ENCODE assay signal across 8 cellular contexts in the genomic region with DNA sequence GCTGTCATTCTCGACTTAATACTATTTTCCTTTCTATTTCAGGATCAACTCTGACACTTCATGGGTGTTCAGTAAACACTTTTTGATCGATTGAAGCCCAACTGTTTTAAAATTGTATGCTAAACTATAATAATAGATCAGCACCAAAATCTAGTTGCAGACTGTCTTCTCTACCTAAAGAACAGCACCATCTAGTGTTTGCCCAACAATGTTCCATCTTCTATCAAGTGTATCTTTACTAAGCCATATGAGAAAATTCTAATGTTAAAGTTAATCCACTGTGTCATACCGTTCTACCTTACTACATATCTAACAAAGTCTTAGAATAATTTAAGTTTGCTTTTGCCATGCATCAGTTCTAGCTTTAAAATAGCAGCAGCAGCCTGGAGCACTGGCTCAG.
DNase-seq lines count a peak whose midpoint lies in the region; ATAC-seq and TF ChIP-seq lines count a peak whose summit lies in the region.

No MANE protein-coding gene starts in this region.

- no peaks in the 10 kb centered on the region for H3K79me2 ChIP-seq in HCT116 (ENCODE audit: insufficient read depth, low read length)
- no peaks in the 10 kb centered on the region for H3K79me2 ChIP-seq in OCI-LY3 (ENCODE audit: low read length)

- H2AFZ ChIP-seq in HCT116 (ENCODE audit: low read depth, low read length, poor library complexity, severe bottlenecking) (no peak overlapping the region), OCI-LY3 (ENCODE audit: low read depth, low read length) (no peak overlapping the region)

- intact Hi-C loops in HCT116 (cut with micrococcal nuclease): loop anchor here (1.0 to 5.0 kb wide), 2 partner anchors 150 to 1417 kb away; no protein-coding TSS in a partner anchor

- H3K9me2 ChIP-seq in HCT116 (ENCODE audit: insufficient read depth): no peaks in the 10 kb centered on the region

- H3K4me2 ChIP-seq in HCT116 (ENCODE audit: low read length) (no peak overlapping the region), OCI-LY3 (ENCODE audit: low read length) (no peak overlapping the region)

- H3K27me3 ChIP-seq in BE2C: no peaks in the 10 kb centered on the region
- peaks cover 7% of the 10 kb centered on the region for H3K27me3 ChIP-seq in HCT116 (ENCODE audit: insufficient read depth, low read length)
- no peaks in the 10 kb centered on the region for H3K27me3 ChIP-seq in OCI-LY3 (ENCODE audit: low read depth, low read length)

- peak; percentile 53; the same call in 1 of the 2 replicates for ATAC-seq in HCT116
- ATAC-seq in esophagus mucosa: peak; percentile 22
- ATAC-seq in GM19035 (IDR thresholded peaks at IDR 0.05; ENCODE audit: unreplicated experiment): no peak
- ATAC-seq in GM21515 (IDR thresholded peaks at IDR 0.05; ENCODE audit: unreplicated experiment): no peak
- ATAC-seq in HG03280 (IDR thresholded peaks at IDR 0.05; ENCODE audit: unreplicated experiment): no peak

- no peak overlapping the region for H3K9ac ChIP-seq in HCT116 (ENCODE audit: low read length)
- H3K9ac ChIP-seq in OCI-LY3 (ENCODE audit: low read length): no peak overlapping the region

- H3K36me3 ChIP-seq in BE2C (no peaks in the 10 kb centered on the region), HCT116 (ENCODE audit: control insufficient read depth in 1 of 2, insufficient read depth in 2 of 2, low read length in 2 of 2) (no peaks in the 10 kb centered on the region), OCI-LY3 (replicated peaks; ENCODE audit: low read depth, low read length) (peaks cover 2% of the 10 kb centered on the region)

- H4K20me1 ChIP-seq in HCT116 (ENCODE audit: insufficient read depth) (no peaks in the 10 kb centered on the region), OCI-LY3 (ENCODE audit: insufficient read depth, low read length) (no peaks in the 10 kb centered on the region)

- peak; percentile 69 for TF ChIP-seq RAD21 in HCT116 (IDR thresholded peaks at IDR 0.05; ENCODE audit: low read depth)

- peak; percentile 10 for DNase-seq in BE2C
- peak; percentile 22 for DNase-seq in HCT116 (ENCODE audit: low read depth, low spot score)
- peak; percentile 18 for DNase-seq in skeletal muscle cell (ENCODE audit: low read depth)

- H3K4me3 ChIP-seq in BE2C (ENCODE audit: low read depth, low read length) (no peak overlapping the region), HCT116 (replicated peaks in 1 of 2; ENCODE audit: low read depth in 1 of 2, low read length in 2 of 2) (no peak overlapping the region), OCI-LY3 (ENCODE audit: low read length) (no peak overlapping the region), skeletal muscle cell (ENCODE audit: low read depth, low read length) (no peak overlapping the region)

- CTCF ChIA-PET in HCT116 (lab: Charles Lee): no interaction called here

- no peak overlapping the region for H3K27ac ChIP-seq in HCT116 (ENCODE audit: low read depth, low read length)
- H3K27ac ChIP-seq in OCI-LY3 (ENCODE audit: low read length): no peak overlapping the region

- H3K9me3 ChIP-seq in BE2C: no peaks in the 10 kb centered on the region
- H3K9me3 ChIP-seq in HCT116 (ENCODE audit: control insufficient read depth in 1 of 2, insufficient read depth in 1 of 2, low read depth in 1 of 2, low read length in 2 of 2): no peaks in the 10 kb centered on the region
- peaks cover 4% of the 10 kb centered on the region; the same call in 1 of the 2 replicates for H3K9me3 ChIP-seq in OCI-LY3 (ENCODE audit: insufficient read depth, low read length)

- TF ChIP-seq CTCF in BE2C (IDR thresholded peaks at IDR 0.05; ENCODE audit: low read depth, low read length) (peak; percentile 56), HCT116 (IDR thresholded peaks at IDR 0.05 in 2 of 3, conservative IDR thresholded peaks at IDR 0.05 in 1 of 3; ENCODE audit: borderline replicate concordance in 1 of 3, insufficient read depth in 1 of 3, low read depth in 2 of 3, low read length in 2 of 3) (peak; percentile 30 to 58 (median 33); a peak in 5 of 6 replicates), OCI-LY3 (IDR thresholded peaks at IDR 0.05; ENCODE audit: low read depth, low read length) (peak; percentile 74)

- POLR2A ChIA-PET in HCT116 (lab: Charles Lee): no interaction called here

- BruUV-seq in HCT116 (replicated peaks; lab: Mats Ljungman, UMichigan): no TSS peak

- RAD21 ChIA-PET in HCT116 (lab: Charles Lee; ENCODE audit: low non-redundant PET in 1 of 2, low total read pairs in 2 of 2, uncharacterized antibody in 2 of 2, unreplicated experiment in 2 of 2): no interaction called here

- no peaks in the 10 kb centered on the region for H3K4me1 ChIP-seq in BE2C
- H3K4me1 ChIP-seq in HCT116 (ENCODE audit: control insufficient read depth in 1 of 2, insufficient read depth in 2 of 2, low read length in 2 of 2): no peaks in the 10 kb centered on the region
- H3K4me1 ChIP-seq in OCI-LY3 (ENCODE audit: low read length): peaks cover 10% of the 10 kb centered on the region

- no peak for TF ChIP-seq POLR2A in HCT116 (IDR thresholded peaks at IDR 0.05; ENCODE audit: borderline replicate concordance, extremely low read depth, insufficient read depth, insufficient read length)

TF ChIP-seq in HCT116, 20 proteins besides CTCF, POLR2A, EP300 and RAD21:
- TF ChIP-seq EZH2phosphoT487 (IDR thresholded peaks at IDR 0.05; ENCODE audit: borderline replicate concordance) (no peak), TCF7L2 (IDR thresholded peaks at IDR 0.05; ENCODE audit: borderline replicate concordance, extremely low read depth, insufficient read depth, insufficient read length) (no peak), SRF (IDR thresholded peaks at IDR 0.05; ENCODE audit: low read depth) (no peak), EZH2 (IDR thresholded peaks at IDR 0.05) (no peak), SP1 (IDR thresholded peaks at IDR 0.05; ENCODE audit: low read depth) (no peak), EGR1 (IDR thresholded peaks at IDR 0.05; ENCODE audit: low read depth) (no peak), CEBPB (IDR thresholded peaks at IDR 0.05; ENCODE audit: low read depth) (no peak), POLR2AphosphoS5 (IDR thresholded peaks at IDR 0.05; ENCODE audit: low read depth, low read length) (no peak), YY1 (IDR thresholded peaks at IDR 0.05; ENCODE audit: extremely low read depth, insufficient replicate concordance, low read depth, low read length) (no peak), SIN3A (IDR thresholded peaks at IDR 0.05; ENCODE audit: low read depth) (no peak), ELF1 (IDR thresholded peaks at IDR 0.05; ENCODE audit: borderline replicate concordance, low read depth) (no peak)
- TF ChIP-seq, protein P1, sequence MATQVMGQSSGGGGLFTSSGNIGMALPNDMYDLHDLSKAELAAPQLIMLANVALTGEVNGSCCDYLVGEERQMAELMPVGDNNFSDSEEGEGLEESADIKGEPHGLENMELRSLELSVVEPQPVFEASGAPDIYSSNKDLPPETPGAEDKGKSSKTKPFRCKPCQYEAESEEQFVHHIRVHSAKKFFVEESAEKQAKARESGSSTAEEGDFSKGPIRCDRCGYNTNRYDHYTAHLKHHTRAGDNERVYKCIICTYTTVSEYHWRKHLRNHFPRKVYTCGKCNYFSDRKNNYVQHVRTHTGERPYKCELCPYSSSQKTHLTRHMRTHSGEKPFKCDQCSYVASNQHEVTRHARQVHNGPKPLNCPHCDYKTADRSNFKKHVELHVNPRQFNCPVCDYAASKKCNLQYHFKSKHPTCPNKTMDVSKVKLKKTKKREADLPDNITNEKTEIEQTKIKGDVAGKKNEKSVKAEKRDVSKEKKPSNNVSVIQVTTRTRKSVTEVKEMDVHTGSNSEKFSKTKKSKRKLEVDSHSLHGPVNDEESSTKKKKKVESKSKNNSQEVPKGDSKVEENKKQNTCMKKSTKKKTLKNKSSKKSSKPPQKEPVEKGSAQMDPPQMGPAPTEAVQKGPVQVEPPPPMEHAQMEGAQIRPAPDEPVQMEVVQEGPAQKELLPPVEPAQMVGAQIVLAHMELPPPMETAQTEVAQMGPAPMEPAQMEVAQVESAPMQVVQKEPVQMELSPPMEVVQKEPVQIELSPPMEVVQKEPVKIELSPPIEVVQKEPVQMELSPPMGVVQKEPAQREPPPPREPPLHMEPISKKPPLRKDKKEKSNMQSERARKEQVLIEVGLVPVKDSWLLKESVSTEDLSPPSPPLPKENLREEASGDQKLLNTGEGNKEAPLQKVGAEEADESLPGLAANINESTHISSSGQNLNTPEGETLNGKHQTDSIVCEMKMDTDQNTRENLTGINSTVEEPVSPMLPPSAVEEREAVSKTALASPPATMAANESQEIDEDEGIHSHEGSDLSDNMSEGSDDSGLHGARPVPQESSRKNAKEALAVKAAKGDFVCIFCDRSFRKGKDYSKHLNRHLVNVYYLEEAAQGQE (IDR thresholded peaks at IDR 0.05; ENCODE audit: low read depth): no peak
- TF ChIP-seq, protein P2, sequence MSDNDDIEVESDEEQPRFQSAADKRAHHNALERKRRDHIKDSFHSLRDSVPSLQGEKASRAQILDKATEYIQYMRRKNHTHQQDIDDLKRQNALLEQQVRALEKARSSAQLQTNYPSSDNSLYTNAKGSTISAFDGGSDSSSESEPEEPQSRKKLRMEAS (IDR thresholded peaks at IDR 0.05): no peak
- TF ChIP-seq, protein P3, sequence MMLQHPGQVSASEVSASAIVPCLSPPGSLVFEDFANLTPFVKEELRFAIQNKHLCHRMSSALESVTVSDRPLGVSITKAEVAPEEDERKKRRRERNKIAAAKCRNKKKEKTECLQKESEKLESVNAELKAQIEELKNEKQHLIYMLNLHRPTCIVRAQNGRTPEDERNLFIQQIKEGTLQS (IDR thresholded peaks at IDR 0.05): no peak
- TF ChIP-seq, protein P4, sequence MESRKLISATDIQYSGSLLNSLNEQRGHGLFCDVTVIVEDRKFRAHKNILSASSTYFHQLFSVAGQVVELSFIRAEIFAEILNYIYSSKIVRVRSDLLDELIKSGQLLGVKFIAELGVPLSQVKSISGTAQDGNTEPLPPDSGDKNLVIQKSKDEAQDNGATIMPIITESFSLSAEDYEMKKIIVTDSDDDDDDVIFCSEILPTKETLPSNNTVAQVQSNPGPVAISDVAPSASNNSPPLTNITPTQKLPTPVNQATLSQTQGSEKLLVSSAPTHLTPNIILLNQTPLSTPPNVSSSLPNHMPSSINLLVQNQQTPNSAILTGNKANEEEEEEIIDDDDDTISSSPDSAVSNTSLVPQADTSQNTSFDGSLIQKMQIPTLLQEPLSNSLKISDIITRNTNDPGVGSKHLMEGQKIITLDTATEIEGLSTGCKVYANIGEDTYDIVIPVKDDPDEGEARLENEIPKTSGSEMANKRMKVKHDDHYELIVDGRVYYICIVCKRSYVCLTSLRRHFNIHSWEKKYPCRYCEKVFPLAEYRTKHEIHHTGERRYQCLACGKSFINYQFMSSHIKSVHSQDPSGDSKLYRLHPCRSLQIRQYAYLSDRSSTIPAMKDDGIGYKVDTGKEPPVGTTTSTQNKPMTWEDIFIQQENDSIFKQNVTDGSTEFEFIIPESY (IDR thresholded peaks at IDR 0.05; ENCODE audit: extremely low read depth, insufficient replicate concordance, low read length): no peak

Comparison
In these comparisons a context has a peak if more than half of its experiments do, and no peak if none do; other contexts are left out.
1. ATAC-seq: peak in HCT116 (single experiment) and esophagus mucosa (single experiment); none in GM19035 (single experiment), GM21515 (single experiment) and HG03280 (single experiment).
2. Peak in every context shown above with its lines, with median percentiles within 50 percentile points of each other: DNase-seq and CTCF ChIP-seq.